ENCODE assay signal across 1 cellular context in the genomic region with DNA sequence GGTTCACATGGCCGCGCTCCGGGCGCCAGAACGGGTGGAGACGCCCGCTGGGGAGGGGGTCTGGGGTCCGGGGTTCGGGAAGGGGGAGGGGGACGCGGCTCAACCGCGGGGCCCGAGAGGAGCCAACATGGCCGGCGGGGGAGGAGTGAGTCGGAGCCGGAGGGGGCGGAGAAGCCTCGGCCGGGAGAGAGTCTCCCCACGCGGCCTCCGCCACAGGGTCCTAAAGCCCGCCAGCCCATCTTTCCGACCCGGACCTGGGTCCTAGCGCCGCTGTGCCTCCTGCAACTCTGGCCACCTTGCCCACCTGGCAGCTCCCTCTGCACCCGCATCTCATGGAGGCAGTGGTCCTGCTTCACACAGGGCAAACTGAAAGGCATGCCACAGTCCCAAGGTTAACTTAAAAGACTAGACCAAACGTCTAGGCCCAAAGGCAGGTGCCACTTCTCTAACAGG.
TF ChIP-seq lines count a peak whose summit lies in the region.

Gene BAZ2A (minus strand): TSS at position 147 of the 453 bp plus-strand sequence. CDS start 12,796 bp downstream, outside the sequence.

TF ChIP-seq in WTC11, 78 proteins besides CTCF, POLR2A, EP300 and RAD21 (continued from another document and continues in another):
- no peak for TF ChIP-seq ZNF512 (CRISPR knock-in tag; IDR thresholded peaks at IDR 0.05; ENCODE audit: borderline replicate concordance)
- TF ChIP-seq ZNF232 (CRISPR knock-in tag; IDR thresholded peaks at IDR 0.05), result no peak
- no peak for TF ChIP-seq CDX4 (CRISPR knock-in tag; IDR thresholded peaks at IDR 0.05; ENCODE audit: borderline replicate concordance)
- TF ChIP-seq, protein P1, sequence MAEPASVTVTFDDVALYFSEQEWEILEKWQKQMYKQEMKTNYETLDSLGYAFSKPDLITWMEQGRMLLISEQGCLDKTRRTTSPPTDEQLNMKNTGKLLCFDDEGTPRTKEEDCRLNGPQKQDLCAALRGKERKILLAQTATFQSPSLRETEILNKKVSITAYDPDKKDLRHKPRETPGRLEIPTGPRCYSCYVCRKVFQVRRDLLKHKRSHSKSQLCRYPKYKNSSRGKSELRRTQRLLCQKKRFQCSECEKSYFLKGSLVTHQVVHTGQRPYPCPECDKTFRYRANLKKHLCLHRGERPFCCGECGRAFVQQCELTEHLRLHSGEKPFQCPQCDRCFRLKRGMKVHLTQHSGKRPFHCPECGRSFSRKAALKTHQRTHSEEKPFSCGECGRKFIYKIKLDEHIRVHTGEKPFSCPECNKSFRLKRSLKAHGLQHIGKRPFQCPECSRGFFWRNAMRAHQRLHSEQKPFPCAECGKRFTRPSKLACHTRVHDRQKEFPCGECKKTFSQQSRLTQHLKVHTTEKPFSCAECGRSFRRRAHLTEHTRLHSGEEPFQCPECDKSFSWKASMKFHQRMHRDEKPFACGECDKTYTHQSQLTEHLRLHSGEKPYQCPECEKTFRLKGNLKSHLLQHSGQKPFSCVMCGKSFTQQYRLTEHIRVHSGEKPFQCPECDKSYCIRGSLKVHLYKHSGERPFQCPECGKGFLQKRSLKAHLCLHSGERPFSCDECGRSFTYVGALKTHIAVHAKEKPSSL (CRISPR knock-in tag; conservative IDR thresholded peaks at IDR 0.05), result no peak
- no peak for TF ChIP-seq E2F1 (CRISPR knock-in tag; IDR thresholded peaks at IDR 0.05)
- no peak for TF ChIP-seq HMGA2 (CRISPR knock-in tag; IDR thresholded peaks at IDR 0.05)
- TF ChIP-seq, protein P2, sequence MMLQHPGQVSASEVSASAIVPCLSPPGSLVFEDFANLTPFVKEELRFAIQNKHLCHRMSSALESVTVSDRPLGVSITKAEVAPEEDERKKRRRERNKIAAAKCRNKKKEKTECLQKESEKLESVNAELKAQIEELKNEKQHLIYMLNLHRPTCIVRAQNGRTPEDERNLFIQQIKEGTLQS (CRISPR knock-in tag; conservative IDR thresholded peaks at IDR 0.05), result no peak
- TF ChIP-seq TCF7 (CRISPR knock-in tag; IDR thresholded peaks at IDR 0.05; ENCODE audit: low read depth), result no peak
- peak; percentile 37; the same call in 1 of the 2 replicates for TF ChIP-seq ETV6 (CRISPR knock-in tag; IDR thresholded peaks at IDR 0.05)
- TF ChIP-seq NR1H2 (CRISPR knock-in tag; IDR thresholded peaks at IDR 0.05), result no peak
- peak; percentile 63; the same call in 1 of the 2 replicates for TF ChIP-seq PRRX2 (CRISPR knock-in tag; IDR thresholded peaks at IDR 0.05)
- TF ChIP-seq ZNF219 (CRISPR knock-in tag; IDR thresholded peaks at IDR 0.05; ENCODE audit: borderline replicate concordance), result no peak
- no peak for TF ChIP-seq NR3C1 (CRISPR knock-in tag; conservative IDR thresholded peaks at IDR 0.05; ENCODE audit: low read depth)
- no peak for TF ChIP-seq RELA (CRISPR knock-in tag; IDR thresholded peaks at IDR 0.05; ENCODE audit: borderline replicate concordance)
- no peak for TF ChIP-seq AR (CRISPR knock-in tag; IDR thresholded peaks at IDR 0.05)
- no peak for TF ChIP-seq SOX15 (CRISPR knock-in tag; IDR thresholded peaks at IDR 0.05)
- no peak for TF ChIP-seq NFYB (CRISPR knock-in tag; conservative IDR thresholded peaks at IDR 0.05; ENCODE audit: low read depth)
- TF ChIP-seq ZNF671 (CRISPR knock-in tag; IDR thresholded peaks at IDR 0.05), result no peak; the same call in 1 of the 2 replicates
- TF ChIP-seq ZNF281 (CRISPR knock-in tag; IDR thresholded peaks at IDR 0.05), result peak; percentile 64
- TF ChIP-seq, protein P3, sequence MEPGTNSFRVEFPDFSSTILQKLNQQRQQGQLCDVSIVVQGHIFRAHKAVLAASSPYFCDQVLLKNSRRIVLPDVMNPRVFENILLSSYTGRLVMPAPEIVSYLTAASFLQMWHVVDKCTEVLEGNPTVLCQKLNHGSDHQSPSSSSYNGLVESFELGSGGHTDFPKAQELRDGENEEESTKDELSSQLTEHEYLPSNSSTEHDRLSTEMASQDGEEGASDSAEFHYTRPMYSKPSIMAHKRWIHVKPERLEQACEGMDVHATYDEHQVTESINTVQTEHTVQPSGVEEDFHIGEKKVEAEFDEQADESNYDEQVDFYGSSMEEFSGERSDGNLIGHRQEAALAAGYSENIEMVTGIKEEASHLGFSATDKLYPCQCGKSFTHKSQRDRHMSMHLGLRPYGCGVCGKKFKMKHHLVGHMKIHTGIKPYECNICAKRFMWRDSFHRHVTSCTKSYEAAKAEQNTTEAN (CRISPR knock-in tag; IDR thresholded peaks at IDR 0.05), result no peak
- TF ChIP-seq, protein P4, sequence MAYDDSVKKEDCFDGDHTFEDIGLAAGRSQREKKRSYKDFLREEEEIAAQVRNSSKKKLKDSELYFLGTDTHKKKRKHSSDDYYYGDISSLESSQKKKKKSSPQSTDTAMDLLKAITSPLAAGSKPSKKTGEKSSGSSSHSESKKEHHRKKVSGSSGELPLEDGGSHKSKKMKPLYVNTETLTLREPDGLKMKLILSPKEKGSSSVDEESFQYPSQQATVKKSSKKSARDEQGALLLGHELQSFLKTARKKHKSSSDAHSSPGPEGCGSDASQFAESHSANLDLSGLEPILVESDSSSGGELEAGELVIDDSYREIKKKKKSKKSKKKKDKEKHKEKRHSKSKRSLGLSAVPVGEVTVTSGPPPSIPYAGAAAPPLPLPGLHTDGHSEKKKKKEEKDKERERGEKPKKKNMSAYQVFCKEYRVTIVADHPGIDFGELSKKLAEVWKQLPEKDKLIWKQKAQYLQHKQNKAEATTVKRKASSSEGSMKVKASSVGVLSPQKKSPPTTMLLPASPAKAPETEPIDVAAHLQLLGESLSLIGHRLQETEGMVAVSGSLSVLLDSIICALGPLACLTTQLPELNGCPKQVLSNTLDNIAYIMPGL (CRISPR knock-in tag; IDR thresholded peaks at IDR 0.05), result no peak
- TF ChIP-seq FOXP4 (CRISPR knock-in tag; IDR thresholded peaks at IDR 0.05), result peak; percentile 66; the same call in 1 of the 2 replicates
- TF ChIP-seq OVOL2 (CRISPR knock-in tag; IDR thresholded peaks at IDR 0.05; ENCODE audit: borderline replicate concordance), result no peak
- TF ChIP-seq, protein P5, sequence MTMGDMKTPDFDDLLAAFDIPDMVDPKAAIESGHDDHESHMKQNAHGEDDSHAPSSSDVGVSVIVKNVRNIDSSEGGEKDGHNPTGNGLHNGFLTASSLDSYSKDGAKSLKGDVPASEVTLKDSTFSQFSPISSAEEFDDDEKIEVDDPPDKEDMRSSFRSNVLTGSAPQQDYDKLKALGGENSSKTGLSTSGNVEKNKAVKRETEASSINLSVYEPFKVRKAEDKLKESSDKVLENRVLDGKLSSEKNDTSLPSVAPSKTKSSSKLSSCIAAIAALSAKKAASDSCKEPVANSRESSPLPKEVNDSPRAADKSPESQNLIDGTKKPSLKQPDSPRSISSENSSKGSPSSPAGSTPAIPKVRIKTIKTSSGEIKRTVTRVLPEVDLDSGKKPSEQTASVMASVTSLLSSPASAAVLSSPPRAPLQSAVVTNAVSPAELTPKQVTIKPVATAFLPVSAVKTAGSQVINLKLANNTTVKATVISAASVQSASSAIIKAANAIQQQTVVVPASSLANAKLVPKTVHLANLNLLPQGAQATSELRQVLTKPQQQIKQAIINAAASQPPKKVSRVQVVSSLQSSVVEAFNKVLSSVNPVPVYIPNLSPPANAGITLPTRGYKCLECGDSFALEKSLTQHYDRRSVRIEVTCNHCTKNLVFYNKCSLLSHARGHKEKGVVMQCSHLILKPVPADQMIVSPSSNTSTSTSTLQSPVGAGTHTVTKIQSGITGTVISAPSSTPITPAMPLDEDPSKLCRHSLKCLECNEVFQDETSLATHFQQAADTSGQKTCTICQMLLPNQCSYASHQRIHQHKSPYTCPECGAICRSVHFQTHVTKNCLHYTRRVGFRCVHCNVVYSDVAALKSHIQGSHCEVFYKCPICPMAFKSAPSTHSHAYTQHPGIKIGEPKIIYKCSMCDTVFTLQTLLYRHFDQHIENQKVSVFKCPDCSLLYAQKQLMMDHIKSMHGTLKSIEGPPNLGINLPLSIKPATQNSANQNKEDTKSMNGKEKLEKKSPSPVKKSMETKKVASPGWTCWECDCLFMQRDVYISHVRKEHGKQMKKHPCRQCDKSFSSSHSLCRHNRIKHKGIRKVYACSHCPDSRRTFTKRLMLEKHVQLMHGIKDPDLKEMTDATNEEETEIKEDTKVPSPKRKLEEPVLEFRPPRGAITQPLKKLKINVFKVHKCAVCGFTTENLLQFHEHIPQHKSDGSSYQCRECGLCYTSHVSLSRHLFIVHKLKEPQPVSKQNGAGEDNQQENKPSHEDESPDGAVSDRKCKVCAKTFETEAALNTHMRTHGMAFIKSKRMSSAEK (CRISPR knock-in tag; IDR thresholded peaks at IDR 0.05; ENCODE audit: borderline replicate concordance), result 0 out of 2 replicates have a peak, but pooled peaks have one; percentile 52
- TF ChIP-seq FOXK1 (CRISPR knock-in tag; IDR thresholded peaks at IDR 0.05), result peak; percentile 82
- no peak for TF ChIP-seq EMX1 (CRISPR knock-in tag; IDR thresholded peaks at IDR 0.05)
- no peak for TF ChIP-seq RORB (CRISPR knock-in tag; IDR thresholded peaks at IDR 0.05)
- no peak for TF ChIP-seq GABPB1 (CRISPR knock-in tag; IDR thresholded peaks at IDR 0.05)
- no peak for TF ChIP-seq CREB1 (CRISPR knock-in tag; IDR thresholded peaks at IDR 0.05)
- no peak; the same call in 1 of the 2 replicates for TF ChIP-seq CREM (CRISPR knock-in tag; IDR thresholded peaks at IDR 0.05)
- TF ChIP-seq ZBTB21 (CRISPR knock-in tag; IDR thresholded peaks at IDR 0.05; ENCODE audit: borderline replicate concordance), result no peak
- TF ChIP-seq JAZF1 (CRISPR knock-in tag; IDR thresholded peaks at IDR 0.05), result no peak
- no peak for TF ChIP-seq ZNF423 (CRISPR knock-in tag; IDR thresholded peaks at IDR 0.05)
